11 cellular contexts compared by ENCODE assay signal in genomic region chr17:75552425-75552824, GRCh38.
"Had no signal": no experiment of that assay in that cellular context is flagged by ENCODE, and none has a peak within 500 bp of the region (broad histone marks: within the 10 kb centered on the region; RNA-seq: fewer than 3 reads in every experiment).

No MANE protein-coding gene starts in this region.

- H3K27ac ChIP-seq: heart right ventricle, neutrophil, skin epidermis, tibial nerve had no signal

- H3K36me3 Mint-ChIP-seq: activated CD4-positive, alpha-beta memory T cell treated with anti-CD3 and anti-CD28 coated beads for 36 hours had no signal

- H3K27me3 ChIP-seq: heart right ventricle, left lung, neutrophil, tibial nerve had no signal

- H3K4me3 Mint-ChIP-seq: activated CD4-positive, alpha-beta memory T cell treated with anti-CD3 and anti-CD28 coated beads for 36 hours; activated T-cell treated with anti-CD3 and anti-CD28 coated beads, Interleukin-2, amount 50 U/mL, for 72 hours; memory B cell had no signal

- H3K9me3 ChIP-seq: heart right ventricle, left lung, neutrophil, tibial nerve had no signal

- H3K27ac Mint-ChIP-seq: activated CD4-positive, alpha-beta memory T cell treated with anti-CD3 and anti-CD28 coated beads for 36 hours; activated T-cell treated with anti-CD3 and anti-CD28 coated beads, Interleukin-2, amount 50 U/mL, for 72 hours; memory B cell had no signal

- H3K27me3 Mint-ChIP-seq: activated CD4-positive, alpha-beta memory T cell treated with anti-CD3 and anti-CD28 coated beads for 36 hours; memory B cell had no signal

- H3K36me3 ChIP-seq: heart right ventricle, left lung, neutrophil, tibial nerve had no signal

- ATAC-seq: activated T-cell treated with anti-CD3 and anti-CD28 coated beads, Interleukin-2, amount 50 U/mL, for 72 hours; left lung had no signal

- DNase-seq: activated CD4-positive, alpha-beta memory T cell treated with anti-CD3 and anti-CD28 coated beads for 36 hours; activated T-cell treated with anti-CD3 and anti-CD28 coated beads, Interleukin-2, amount 50 U/mL, for 72 hours; aorta; foreskin melanocyte; heart right ventricle; left lung; SW 1271 had no signal

- H3K9me3 Mint-ChIP-seq: activated CD4-positive, alpha-beta memory T cell treated with anti-CD3 and anti-CD28 coated beads for 36 hours; activated T-cell treated with anti-CD3 and anti-CD28 coated beads, Interleukin-2, amount 50 U/mL, for 72 hours; memory B cell had no signal

- H3K4me3 ChIP-seq: heart right ventricle, left lung, skin epidermis, tibial nerve had no signal
